ENCODE assay signal across 1 cellular context in the genomic region with DNA sequence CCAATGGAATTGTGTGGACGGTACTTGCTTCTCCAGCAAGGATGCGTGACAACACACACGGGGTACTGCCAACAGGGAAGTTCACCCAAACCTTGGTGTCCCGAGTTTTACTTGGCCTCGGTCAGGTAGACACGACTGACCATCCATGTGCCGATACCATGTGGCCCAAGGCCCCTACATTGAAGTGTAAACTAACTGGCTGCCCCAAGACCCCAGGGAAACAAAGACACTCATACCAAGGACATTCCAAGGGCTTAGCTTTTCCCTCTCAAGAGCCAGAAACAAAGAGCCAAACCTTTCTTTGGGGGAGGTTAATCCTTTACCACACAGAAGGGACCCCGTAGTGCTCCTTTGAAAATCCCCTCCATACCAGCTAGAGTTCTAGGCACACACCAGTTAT.
TF ChIP-seq lines count a peak whose summit lies in the region.

No MANE protein-coding gene starts in this region.

TF ChIP-seq in WTC11, 78 proteins besides CTCF, POLR2A, EP300 and RAD21:
- TF ChIP-seq, protein P1, sequence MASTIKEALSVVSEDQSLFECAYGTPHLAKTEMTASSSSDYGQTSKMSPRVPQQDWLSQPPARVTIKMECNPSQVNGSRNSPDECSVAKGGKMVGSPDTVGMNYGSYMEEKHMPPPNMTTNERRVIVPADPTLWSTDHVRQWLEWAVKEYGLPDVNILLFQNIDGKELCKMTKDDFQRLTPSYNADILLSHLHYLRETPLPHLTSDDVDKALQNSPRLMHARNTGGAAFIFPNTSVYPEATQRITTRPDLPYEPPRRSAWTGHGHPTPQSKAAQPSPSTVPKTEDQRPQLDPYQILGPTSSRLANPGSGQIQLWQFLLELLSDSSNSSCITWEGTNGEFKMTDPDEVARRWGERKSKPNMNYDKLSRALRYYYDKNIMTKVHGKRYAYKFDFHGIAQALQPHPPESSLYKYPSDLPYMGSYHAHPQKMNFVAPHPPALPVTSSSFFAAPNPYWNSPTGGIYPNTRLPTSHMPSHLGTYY (CRISPR knock-in tag; IDR thresholded peaks at IDR 0.05): no peak
- TF ChIP-seq, protein P2, sequence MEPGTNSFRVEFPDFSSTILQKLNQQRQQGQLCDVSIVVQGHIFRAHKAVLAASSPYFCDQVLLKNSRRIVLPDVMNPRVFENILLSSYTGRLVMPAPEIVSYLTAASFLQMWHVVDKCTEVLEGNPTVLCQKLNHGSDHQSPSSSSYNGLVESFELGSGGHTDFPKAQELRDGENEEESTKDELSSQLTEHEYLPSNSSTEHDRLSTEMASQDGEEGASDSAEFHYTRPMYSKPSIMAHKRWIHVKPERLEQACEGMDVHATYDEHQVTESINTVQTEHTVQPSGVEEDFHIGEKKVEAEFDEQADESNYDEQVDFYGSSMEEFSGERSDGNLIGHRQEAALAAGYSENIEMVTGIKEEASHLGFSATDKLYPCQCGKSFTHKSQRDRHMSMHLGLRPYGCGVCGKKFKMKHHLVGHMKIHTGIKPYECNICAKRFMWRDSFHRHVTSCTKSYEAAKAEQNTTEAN (CRISPR knock-in tag; IDR thresholded peaks at IDR 0.05): no peak
- no peak for TF ChIP-seq NR2C2 (CRISPR knock-in tag; IDR thresholded peaks at IDR 0.05)
- TF ChIP-seq SOX15 (CRISPR knock-in tag; IDR thresholded peaks at IDR 0.05): no peak
- TF ChIP-seq, protein P3, sequence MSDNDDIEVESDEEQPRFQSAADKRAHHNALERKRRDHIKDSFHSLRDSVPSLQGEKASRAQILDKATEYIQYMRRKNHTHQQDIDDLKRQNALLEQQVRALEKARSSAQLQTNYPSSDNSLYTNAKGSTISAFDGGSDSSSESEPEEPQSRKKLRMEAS (CRISPR knock-in tag; IDR thresholded peaks at IDR 0.05): peak; percentile 67
- TF ChIP-seq, protein P4, sequence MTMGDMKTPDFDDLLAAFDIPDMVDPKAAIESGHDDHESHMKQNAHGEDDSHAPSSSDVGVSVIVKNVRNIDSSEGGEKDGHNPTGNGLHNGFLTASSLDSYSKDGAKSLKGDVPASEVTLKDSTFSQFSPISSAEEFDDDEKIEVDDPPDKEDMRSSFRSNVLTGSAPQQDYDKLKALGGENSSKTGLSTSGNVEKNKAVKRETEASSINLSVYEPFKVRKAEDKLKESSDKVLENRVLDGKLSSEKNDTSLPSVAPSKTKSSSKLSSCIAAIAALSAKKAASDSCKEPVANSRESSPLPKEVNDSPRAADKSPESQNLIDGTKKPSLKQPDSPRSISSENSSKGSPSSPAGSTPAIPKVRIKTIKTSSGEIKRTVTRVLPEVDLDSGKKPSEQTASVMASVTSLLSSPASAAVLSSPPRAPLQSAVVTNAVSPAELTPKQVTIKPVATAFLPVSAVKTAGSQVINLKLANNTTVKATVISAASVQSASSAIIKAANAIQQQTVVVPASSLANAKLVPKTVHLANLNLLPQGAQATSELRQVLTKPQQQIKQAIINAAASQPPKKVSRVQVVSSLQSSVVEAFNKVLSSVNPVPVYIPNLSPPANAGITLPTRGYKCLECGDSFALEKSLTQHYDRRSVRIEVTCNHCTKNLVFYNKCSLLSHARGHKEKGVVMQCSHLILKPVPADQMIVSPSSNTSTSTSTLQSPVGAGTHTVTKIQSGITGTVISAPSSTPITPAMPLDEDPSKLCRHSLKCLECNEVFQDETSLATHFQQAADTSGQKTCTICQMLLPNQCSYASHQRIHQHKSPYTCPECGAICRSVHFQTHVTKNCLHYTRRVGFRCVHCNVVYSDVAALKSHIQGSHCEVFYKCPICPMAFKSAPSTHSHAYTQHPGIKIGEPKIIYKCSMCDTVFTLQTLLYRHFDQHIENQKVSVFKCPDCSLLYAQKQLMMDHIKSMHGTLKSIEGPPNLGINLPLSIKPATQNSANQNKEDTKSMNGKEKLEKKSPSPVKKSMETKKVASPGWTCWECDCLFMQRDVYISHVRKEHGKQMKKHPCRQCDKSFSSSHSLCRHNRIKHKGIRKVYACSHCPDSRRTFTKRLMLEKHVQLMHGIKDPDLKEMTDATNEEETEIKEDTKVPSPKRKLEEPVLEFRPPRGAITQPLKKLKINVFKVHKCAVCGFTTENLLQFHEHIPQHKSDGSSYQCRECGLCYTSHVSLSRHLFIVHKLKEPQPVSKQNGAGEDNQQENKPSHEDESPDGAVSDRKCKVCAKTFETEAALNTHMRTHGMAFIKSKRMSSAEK (CRISPR knock-in tag; IDR thresholded peaks at IDR 0.05; ENCODE audit: borderline replicate concordance): peak; percentile 72; the same call in 1 of the 2 replicates
- no peak for TF ChIP-seq CREM (CRISPR knock-in tag; IDR thresholded peaks at IDR 0.05)
TF ChIP-seq in WTC11: peak in this region for 2.
